In the genomic region with DNA sequence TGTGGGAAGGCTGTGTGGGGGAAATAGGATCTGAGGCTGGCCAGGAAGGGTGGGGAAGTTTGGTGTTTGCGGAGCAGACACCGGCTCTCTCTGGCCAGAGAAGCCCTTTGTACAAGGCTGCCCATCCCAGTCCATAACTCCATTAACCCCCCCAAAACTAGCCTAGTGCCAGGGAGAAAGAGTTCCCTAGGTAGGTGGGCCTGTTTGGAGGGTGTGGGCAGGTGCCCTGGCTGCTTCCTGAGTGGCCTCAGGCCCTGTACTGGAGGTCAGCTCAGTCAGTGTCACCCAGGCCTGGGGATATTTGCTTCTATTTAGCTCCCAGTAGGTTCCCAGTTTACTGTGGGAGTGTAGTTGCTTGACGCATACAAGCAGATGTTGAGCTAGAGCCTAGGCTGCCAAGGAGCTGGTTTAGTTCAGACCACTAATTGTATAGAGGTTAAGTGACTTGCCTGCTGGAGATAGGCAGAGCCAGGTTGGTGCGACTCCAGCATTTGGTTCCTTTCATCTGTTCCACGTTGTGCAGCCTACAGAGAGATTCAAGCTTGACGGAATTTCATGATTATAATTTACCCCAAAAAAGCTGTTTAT, we compare ENCODE assay signal across 25 cellular contexts.
"Had no signal": no experiment of that assay in that cellular context is flagged by ENCODE, and none has a peak within 500 bp of the region (broad histone marks: within the 10 kb centered on the region; RNA-seq: fewer than 3 reads in every experiment).

No MANE protein-coding gene starts in this region.

- ATAC-seq: activated naive CD8-positive, alpha-beta T cell treated with anti-CD3 and anti-CD28 coated beads, Interleukin-2, amount 50 U/mL, for 24 hours; heart right ventricle; right cardiac atrium; stimulated activated naive CD8-positive, alpha-beta T cell treated with anti-CD3 and anti-CD28 coated beads, Interleukin-15, amount 100 ng/mL, for 72 hours had no signal

- H3K27ac ChIP-seq: brain microvascular endothelial cell, coronary artery, heart right ventricle, left ventricle myocardium inferior, neural progenitor cell, suprapubic skin had no signal

- H3K4me3 Mint-ChIP-seq: activated B cell treated with CpG ODN at 0.5 μM for 24 hours; activated CD4-positive, alpha-beta memory T cell treated with anti-CD3 and anti-CD28 coated beads for 36 hours; activated naive CD4-positive, alpha-beta T cell treated with anti-CD3 and anti-CD28 coated beads, Interleukin-2, amount 10 ng/mL, durations not matched to agents 7 days and 5 days; activated naive CD8-positive, alpha-beta T cell treated with anti-CD3 and anti-CD28 coated beads, Interleukin-2, amount 50 U/mL, for 24 hours; central memory CD8-positive, alpha-beta T cell; naive B cell; neural progenitor cell; stimulated activated naive CD8-positive, alpha-beta T cell treated with anti-CD3 and anti-CD28 coated beads, Interleukin-15, amount 100 ng/mL, for 72 hours had no signal

- DNase-seq: activated B cell treated with CpG ODN at 0.5 μM for 24 hours; activated CD4-positive, alpha-beta memory T cell treated with anti-CD3 and anti-CD28 coated beads for 36 hours; activated CD4-positive, alpha-beta T cell treated with anti-CD3 and anti-CD28 coated beads for 4 hours; activated naive CD4-positive, alpha-beta T cell treated with anti-CD3 and anti-CD28 coated beads, Interleukin-2, amount 10 ng/mL, durations not matched to agents 7 days and 5 days; activated naive CD8-positive, alpha-beta T cell treated with anti-CD3 and anti-CD28 coated beads, Interleukin-2, amount 50 U/mL, for 24 hours; activated T-cell treated with anti-CD3 and anti-CD28 coated beads for 4 hours; anterior cingulate cortex; brain microvascular endothelial cell; heart right ventricle; left ventricle myocardium inferior; naive B cell; right cardiac atrium; small intestine; stimulated activated CD4-positive, alpha-beta T cell treated with anti-CD3 and anti-CD28 coated beads, Interleukin-15, amount 100 ng/mL, for 24 hours; stimulated activated CD4-positive, alpha-beta T cell treated with anti-CD3 and anti-CD28 coated beads, Interleukin-4, amount 100 ng/mL, for 1 hour; stimulated activated naive CD8-positive, alpha-beta T cell treated with anti-CD3 and anti-CD28 coated beads, Interleukin-15, amount 100 ng/mL, for 72 hours; T-helper 1 cell; T-helper 9 cell; trophoblast cell had no signal

- H3K27me3 ChIP-seq: neural progenitor cell had no signal

- H3K4me3 ChIP-seq: coronary artery, heart right ventricle, left ventricle myocardium inferior, neural progenitor cell, prostate gland, suprapubic skin had no signal

- H3K4me1 ChIP-seq: neural progenitor cell had no signal

- H3K9ac ChIP-seq: neural progenitor cell had no signal

- H2AFZ ChIP-seq: neural progenitor cell had no signal

- H3K4me2 ChIP-seq: neural progenitor cell had no signal

- H3K4me1 Mint-ChIP-seq: activated B cell treated with CpG ODN at 0.5 μM for 24 hours; activated naive CD4-positive, alpha-beta T cell treated with anti-CD3 and anti-CD28 coated beads, Interleukin-2, amount 10 ng/mL, durations not matched to agents 7 days and 5 days; activated naive CD8-positive, alpha-beta T cell treated with anti-CD3 and anti-CD28 coated beads, Interleukin-2, amount 50 U/mL, for 24 hours; central memory CD8-positive, alpha-beta T cell; naive B cell; stimulated activated naive CD8-positive, alpha-beta T cell treated with anti-CD3 and anti-CD28 coated beads, Interleukin-15, amount 100 ng/mL, for 72 hours had no signal

- H3K27ac Mint-ChIP-seq: activated B cell treated with CpG ODN at 0.5 μM for 24 hours; activated CD4-positive, alpha-beta memory T cell treated with anti-CD3 and anti-CD28 coated beads for 36 hours; activated naive CD4-positive, alpha-beta T cell treated with anti-CD3 and anti-CD28 coated beads, Interleukin-2, amount 10 ng/mL, durations not matched to agents 7 days and 5 days; activated naive CD8-positive, alpha-beta T cell treated with anti-CD3 and anti-CD28 coated beads, Interleukin-2, amount 50 U/mL, for 24 hours; activated T-helper 2 cell treated with anti-CD3 and anti-CD28 coated beads, Interferon-gamma antibody, Interleukin-2, Interleukin-4, amounts not matched to agents 10 μg/mL and 5 μg/mL and 100 μg/mL, durations not matched to agents 14 hours and 24 hours and 36 hours; naive B cell; neural progenitor cell; stimulated activated naive CD8-positive, alpha-beta T cell treated with anti-CD3 and anti-CD28 coated beads, Interleukin-15, amount 100 ng/mL, for 72 hours had no signal

- H3K9me3 ChIP-seq: prostate gland, suprapubic skin had no signal

- H3K9me3 Mint-ChIP-seq: activated CD4-positive, alpha-beta memory T cell treated with anti-CD3 and anti-CD28 coated beads for 36 hours; activated naive CD4-positive, alpha-beta T cell treated with anti-CD3 and anti-CD28 coated beads, Interleukin-2, amount 10 ng/mL, durations not matched to agents 7 days and 5 days; activated naive CD8-positive, alpha-beta T cell treated with anti-CD3 and anti-CD28 coated beads, Interleukin-2, amount 50 U/mL, for 24 hours; activated T-helper 2 cell treated with anti-CD3 and anti-CD28 coated beads, Interferon-gamma antibody, Interleukin-2, Interleukin-4, amounts not matched to agents 10 μg/mL and 5 μg/mL and 100 μg/mL, durations not matched to agents 14 hours and 24 hours and 36 hours; central memory CD8-positive, alpha-beta T cell; stimulated activated naive CD8-positive, alpha-beta T cell treated with anti-CD3 and anti-CD28 coated beads, Interleukin-15, amount 100 ng/mL, for 72 hours had no signal

- H3K36me3 ChIP-seq: brain microvascular endothelial cell, heart right ventricle, left ventricle myocardium inferior, neural progenitor cell, prostate gland, suprapubic skin had no signal

- H3K36me3 Mint-ChIP-seq: activated CD4-positive, alpha-beta memory T cell treated with anti-CD3 and anti-CD28 coated beads for 36 hours; activated naive CD4-positive, alpha-beta T cell treated with anti-CD3 and anti-CD28 coated beads, Interleukin-2, amount 10 ng/mL, durations not matched to agents 7 days and 5 days; naive B cell had no signal

- FAIRE-seq: small intestine had no signal
